In the genomic region with DNA sequence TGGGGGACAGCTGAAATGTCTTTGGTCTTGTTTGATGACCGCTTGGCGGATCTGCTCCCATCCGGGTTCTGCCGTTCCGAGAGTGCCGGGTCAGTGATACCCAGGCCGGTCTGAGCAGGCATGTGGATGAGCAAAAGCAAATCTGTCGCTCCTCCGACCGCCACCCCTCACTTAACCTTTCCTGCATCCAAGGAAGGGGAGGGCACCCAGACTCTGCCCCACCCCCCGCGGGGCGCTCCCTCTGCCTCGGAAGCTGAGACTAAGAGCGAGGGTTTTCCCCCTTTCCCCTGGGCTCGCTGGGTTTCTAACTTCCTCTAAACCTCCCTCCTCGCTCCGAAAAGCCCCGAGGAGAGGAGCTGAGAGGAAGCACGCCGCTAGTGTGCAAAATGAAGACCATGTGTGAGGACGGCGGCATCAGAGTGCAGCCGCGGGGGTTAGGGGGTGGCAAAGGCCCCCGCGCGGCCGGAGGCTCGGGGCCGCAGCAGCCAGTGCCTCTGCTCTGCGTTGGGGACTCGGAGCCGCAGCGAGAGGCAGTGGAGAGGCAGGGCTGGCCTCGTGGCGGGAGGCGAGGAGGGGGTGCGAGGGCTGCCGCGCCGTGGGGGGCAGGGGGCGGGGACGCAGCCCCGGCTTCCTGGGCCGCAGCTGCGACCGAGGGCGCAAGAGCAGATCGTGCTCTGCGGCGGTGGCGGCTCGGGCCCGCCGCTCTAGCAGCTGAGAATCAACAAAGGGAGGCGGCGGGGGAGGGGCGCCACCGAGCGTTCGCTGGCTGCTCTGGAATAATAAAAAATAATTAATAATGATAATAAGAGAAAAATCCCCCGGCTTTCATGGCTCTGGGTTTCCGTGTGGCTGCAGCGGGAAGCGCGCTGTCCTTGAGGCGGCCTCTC, we compare ENCODE assay signal across 8 cellular contexts. TPM values are rescaled to one million over a fixed set of nuclear protein-coding genes. Genes with fewer than 3 reads are reported as not detected.
A peak's percentile ranks its signal among the peaks of the same experiment; 100 is the strongest.
DNase-seq lines count a peak whose midpoint lies in the region; ATAC-seq and TF ChIP-seq lines count a peak whose summit lies in the region.

No MANE protein-coding gene starts in this region.

- no peaks in the 10 kb centered on the region for H3K9me3 Mint-ChIP-seq in activated naive CD8-positive, alpha-beta T cell treated with anti-CD3 and anti-CD28 coated beads, Interleukin-2, amount 50 U/mL, for 24 hours

- H3K27ac ChIP-seq in Peyer's patch (peak overlapping the region in 3 of 4 donors; percentile 53 to 79 (median 70)), left ventricle myocardium inferior (replicated peaks) (peak overlapping the region; percentile 90), psoas muscle (peak overlapping the region; percentile 74)

- intact Hi-C loops in left ventricle myocardium inferior (cut with micrococcal nuclease) (no loop called here), psoas muscle (cut with DNase I) (loop anchor here (1.0 to 10.0 kb wide), 6 partner anchors 45 to 249 kb away; partner anchors contain the start of gene BCOR (in 1 of the 2))

- peaks cover 1% of the 10 kb centered on the region for H3K36me3 Mint-ChIP-seq in activated naive CD8-positive, alpha-beta T cell treated with anti-CD3 and anti-CD28 coated beads, Interleukin-2, amount 50 U/mL, for 24 hours (ENCODE audit: low read depth)

- H3K9me3 ChIP-seq in Peyer's patch (peaks cover 0 to 5% (median 0%) of the 10 kb centered on the region in 4 donors), left ventricle myocardium inferior (replicated peaks) (no peaks in the 10 kb centered on the region), psoas muscle (no peaks in the 10 kb centered on the region)

- H3K27me3 ChIP-seq in Peyer's patch = no peaks in the 10 kb centered on the region
- H3K27me3 ChIP-seq in left ventricle myocardium inferior (ENCODE audit: low read depth) = no peaks in the 10 kb centered on the region
- peaks cover 0 to 84% (median 0%) of the 10 kb centered on the region in 3 donors for H3K27me3 ChIP-seq in psoas muscle (ENCODE audit: insufficient read depth in 3 of 3, low read length in 2 of 3)

- H3K4me3 ChIP-seq in Peyer's patch (peak overlapping the region; percentile 35 to 59 (median 50)), left ventricle myocardium inferior (peak overlapping the region; percentile 66), psoas muscle (peak overlapping the region; percentile 59)

- peak overlapping the region; percentile 39 for H3K27ac Mint-ChIP-seq in activated naive CD8-positive, alpha-beta T cell treated with anti-CD3 and anti-CD28 coated beads, Interleukin-2, amount 50 U/mL, for 24 hours

- H3K36me3 ChIP-seq in Peyer's patch = no peaks in the 10 kb centered on the region
- H3K36me3 ChIP-seq in left ventricle myocardium inferior = no peaks in the 10 kb centered on the region
- no peaks in the 10 kb centered on the region for H3K36me3 ChIP-seq in psoas muscle (ENCODE audit: insufficient read depth in 1 of 2, low read depth in 1 of 2)

- H3K4me1 ChIP-seq in Peyer's patch (peaks cover 0 to 17% (median 8%) of the 10 kb centered on the region in 4 donors), left ventricle myocardium inferior (peaks cover 46% of the 10 kb centered on the region), psoas muscle (peaks cover 12% of the 10 kb centered on the region)

- TF ChIP-seq POLR2A in Peyer's patch (IDR thresholded peaks at IDR 0.05) = no peak

- ATAC-seq in HG03095 (IDR thresholded peaks at IDR 0.05; ENCODE audit: unreplicated experiment) (peak; percentile 60), psoas muscle (peak; percentile 9 to 38 (median 27)), HG03469 (IDR thresholded peaks at IDR 0.05; ENCODE audit: unreplicated experiment) (no peak)
- ATAC-seq in activated naive CD8-positive, alpha-beta T cell treated with anti-CD3 and anti-CD28 coated beads, Interleukin-2, amount 50 U/mL, for 24 hours = peak; percentile 82

- 0 to 4% (median 0%) methylated on average over 26 to 65 of the region's 68 CpGs for WGBS in psoas muscle, 3 donors

- peak; percentile 53 to 57 for DNase-seq in activated CD4-positive, alpha-beta T cell treated with anti-CD3 and anti-CD28 coated beads for 24 hours (ENCODE audit: low read depth in 2 of 2)
- no peak for DNase-seq in activated CD4-positive, alpha-beta T cell treated with anti-CD3 and anti-CD28 coated beads for 1 hour
- DNase-seq in Peyer's patch (peak in 2 of 3 donors; percentile 70 to 77), left ventricle myocardium inferior (peak; percentile 49), psoas muscle (peak; percentile 48 to 70)
- peak; percentile 81 for DNase-seq in activated naive CD8-positive, alpha-beta T cell treated with anti-CD3 and anti-CD28 coated beads, Interleukin-2, amount 50 U/mL, for 24 hours

- peaks cover 34% of the 10 kb centered on the region for H3K4me1 Mint-ChIP-seq in activated naive CD8-positive, alpha-beta T cell treated with anti-CD3 and anti-CD28 coated beads, Interleukin-2, amount 50 U/mL, for 24 hours

- H3K4me3 Mint-ChIP-seq in activated naive CD8-positive, alpha-beta T cell treated with anti-CD3 and anti-CD28 coated beads, Interleukin-2, amount 50 U/mL, for 24 hours = peak overlapping the region; percentile 74

- TF ChIP-seq CTCF in Peyer's patch (IDR thresholded peaks at IDR 0.05) (no peak), left ventricle myocardium inferior (IDR thresholded peaks at IDR 0.05; ENCODE audit: borderline replicate concordance) (peak; percentile 29), psoas muscle (IDR thresholded peaks at IDR 0.05) (peak; percentile 13)

- H3K27me3 Mint-ChIP-seq in activated naive CD8-positive, alpha-beta T cell treated with anti-CD3 and anti-CD28 coated beads, Interleukin-2, amount 50 U/mL, for 24 hours = peaks cover 2% of the 10 kb centered on the region

RNA-seq across cellular contexts. Expression of gene BCOR, which starts 55.8 kb away (rescaled TPM):
- total RNA-seq in Peyer's patch (10 to 100 TPM; 19.8 to 32.2 (median 26.0) TPM), left ventricle myocardium inferior (15.1 TPM), psoas muscle (10 to 100 TPM; 18.3 to 24.3 (median 19.6) TPM)
- 10 to 100 TPM in 2 of 3 donors, 1 to 10 TPM in 1; 6.4 to 14.2 (median 10.1) TPM for polyA plus RNA-seq in psoas muscle

Comparison
In these comparisons a context has a peak if more than half of its experiments do, and no peak if none do; other contexts are left out.
1. CTCF ChIP-seq: peak in left ventricle myocardium inferior (single experiment) and psoas muscle (single experiment); none in Peyer's patch (0 of 6).
2. Peak in every context shown above with its lines, with median percentiles within 50 percentile points of each other: H3K27ac ChIP-seq and H3K4me3 ChIP-seq.